Comparison of ENCODE assay signal across 19 cellular contexts in the genomic region with DNA sequence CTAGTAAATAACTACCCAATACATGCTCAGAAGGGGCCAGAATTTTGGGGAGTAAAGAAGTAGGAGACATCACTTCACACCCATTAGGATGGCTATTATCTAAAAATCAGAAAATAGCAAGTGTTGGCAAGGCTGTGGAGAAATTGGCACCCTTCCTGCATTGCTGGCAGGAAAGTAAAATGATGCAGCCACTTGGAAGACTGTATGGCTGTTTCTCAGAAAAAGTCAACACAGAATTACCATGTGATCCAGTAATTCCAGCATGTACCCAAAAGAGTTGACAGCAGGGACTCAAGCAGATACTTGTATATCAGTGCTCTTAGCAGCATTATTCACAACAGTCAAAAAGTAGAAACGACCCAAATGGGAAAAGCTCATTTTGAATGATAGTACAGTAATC.
DNase-seq lines count a peak whose midpoint lies in the region; ATAC-seq and TF ChIP-seq lines count a peak whose summit lies in the region.
"Had no signal": no experiment of that assay in that cellular context is flagged by ENCODE, and none has a peak within 500 bp of the region (broad histone marks: within the 10 kb centered on the region; RNA-seq: fewer than 3 reads in every experiment).

No MANE protein-coding gene starts in this region.

- H3K27ac Mint-ChIP-seq in brain: peak overlapping the region in 3 of 5 experiments; percentile 78 to 97 (median 80)
- H3K27ac Mint-ChIP-seq: CD8-positive, alpha-beta T cell had no signal

- H3K4me2 ChIP-seq in GM23248 (ENCODE audit: unreplicated experiment): no peak overlapping the region
- H3K4me2 ChIP-seq: BLaER1 treated with 17β-estradiol and CSF1 and Interleukin-3, amounts not matched to agents 10 nM and 100 nM had no signal

- peak overlapping the region in 2 of 5 experiments; percentile 32 to 67 for H3K4me3 Mint-ChIP-seq in brain
- H3K4me3 Mint-ChIP-seq: CD8-positive, alpha-beta T cell had no signal

- ATAC-seq in Right ventricle myocardium superior (ENCODE audit: poor library complexity): peak; percentile 76
- peak; percentile 63 for ATAC-seq in left lobe of liver
- ATAC-seq: CD8-positive, alpha-beta T cell; Panc1 had no signal

- peaks cover 51% of the 10 kb centered on the region for H3K4me1 Mint-ChIP-seq in brain

- H3K4me3 ChIP-seq in left ventricle myocardium inferior (no peak overlapping the region), GM23248 (no peak overlapping the region)
- H3K4me3 ChIP-seq: BLaER1 treated with 17β-estradiol and CSF1 and Interleukin-3, amounts not matched to agents 10 nM and 100 nM; SK-N-MC had no signal

- no peaks in the 10 kb centered on the region for H4K20me1 ChIP-seq in GM23248 (ENCODE audit: insufficient read depth)
- H4K20me1 ChIP-seq: BLaER1 treated with 17β-estradiol and CSF1 and Interleukin-3, amounts not matched to agents 10 nM and 100 nM had no signal

- in situ Hi-C loops in GM23248 (cut with MboI): no loop called here
- in situ Hi-C loops in ACHN (cut with HindIII; ENCODE audit: low pct_ligation_motif_present, low pct_unique_long_range_greater_than_20kb, low sequenced_read_pairs): no loop called here

- no peaks in the 10 kb centered on the region for H3K9me3 ChIP-seq in left ventricle myocardium inferior (replicated peaks)
- H3K9me3 ChIP-seq in GM23248 (ENCODE audit: low read depth): no peaks in the 10 kb centered on the region
- H3K9me3 ChIP-seq: BLaER1 treated with 17β-estradiol and CSF1 and Interleukin-3, amounts not matched to agents 10 nM and 100 nM had no signal

- no peaks in the 10 kb centered on the region for H3K36me3 Mint-ChIP-seq in brain
- H3K36me3 Mint-ChIP-seq: CD8-positive, alpha-beta T cell had no signal

- H3K4me1 ChIP-seq in left ventricle myocardium inferior: peaks cover 23% of the 10 kb centered on the region
- H3K4me1 ChIP-seq in GM23248 (ENCODE audit: insufficient read depth): peaks cover 12% of the 10 kb centered on the region

- H3K36me3 ChIP-seq in left ventricle myocardium inferior (no peaks in the 10 kb centered on the region), GM23248 (ENCODE audit: low read depth) (no peaks in the 10 kb centered on the region)
- H3K36me3 ChIP-seq: BLaER1 treated with 17β-estradiol and CSF1 and Interleukin-3, amounts not matched to agents 10 nM and 100 nM had no signal

- no peaks in the 10 kb centered on the region for H3K9me3 Mint-ChIP-seq in brain
- H3K9me3 Mint-ChIP-seq: CD8-positive, alpha-beta T cell had no signal

- no peaks in the 10 kb centered on the region for H3K27me3 Mint-ChIP-seq in brain

- H3K9ac ChIP-seq in GM23248: no peak overlapping the region
- H3K9ac ChIP-seq: BLaER1 treated with 17β-estradiol and CSF1 and Interleukin-3, amounts not matched to agents 10 nM and 100 nM had no signal

- H3K79me2 ChIP-seq in GM23248 (ENCODE audit: insufficient read depth): no peaks in the 10 kb centered on the region

- no peaks in the 10 kb centered on the region for H3K9me2 ChIP-seq in GM23248 (ENCODE audit: insufficient read depth)

- DNase-seq in Right ventricle myocardium superior (no peak), left ventricle myocardium inferior (no peak), GM23248 (peak; percentile 29), left lobe of liver (ENCODE audit: low spot score) (no peak), ACHN (no peak), RKO (ENCODE audit: low spot score) (no peak)
- DNase-seq in activated CD8-positive, alpha-beta memory T cell treated with anti-CD3 and anti-CD28 coated beads, Interleukin-2, amount 50 U/mL, for 4 hours: no peak
- DNase-seq: Calu3; CD8-positive, alpha-beta T cell; KBM-7; NCI-H1105 treated with DMSO at 0.1 percent for 48 hours; NCI-H1694 treated with DMSO at 0.1 percent for 48 hours; NCI-H226; NCI-H526; SHP77 had no signal

- no peak overlapping the region for H3K27ac ChIP-seq in left ventricle myocardium inferior (replicated peaks)
- no peak overlapping the region for H3K27ac ChIP-seq in GM23248
- H3K27ac ChIP-seq: BLaER1 treated with 17β-estradiol and CSF1 and Interleukin-3, amounts not matched to agents 10 nM and 100 nM; SK-N-MC had no signal

- TF ChIP-seq CTCF in left ventricle myocardium inferior (IDR thresholded peaks at IDR 0.05; ENCODE audit: borderline replicate concordance): no peak
- no peak for TF ChIP-seq CTCF in brain (conservative IDR thresholded peaks at IDR 0.05)

- WGBS in GM23248 (ENCODE audit: low coverage in 1 of 2, low lambda C conversion rate in 2 of 2, missing lambda C conversion rate in 2 of 2), 2 experiments: 5 to 6% methylated on average over 1 of the region's 1 CpG

- peaks cover 3% of the 10 kb centered on the region; the same call in 1 of the 2 replicates for H3F3A ChIP-seq in GM23248 (ENCODE audit: insufficient read depth)

- H3K27me3 ChIP-seq in left ventricle myocardium inferior (ENCODE audit: low read depth): no peaks in the 10 kb centered on the region
- no peaks in the 10 kb centered on the region for H3K27me3 ChIP-seq in GM23248 (replicated peaks; ENCODE audit: insufficient read depth)
- H3K27me3 ChIP-seq: BLaER1 treated with 17β-estradiol and CSF1 and Interleukin-3, amounts not matched to agents 10 nM and 100 nM had no signal

- intact Hi-C loops in Right ventricle myocardium superior (cut with DNase I) (no loop called here), left ventricle myocardium inferior (cut with micrococcal nuclease) (no loop called here)

- no peak overlapping the region for H2AFZ ChIP-seq in GM23248
